In the genomic region with DNA sequence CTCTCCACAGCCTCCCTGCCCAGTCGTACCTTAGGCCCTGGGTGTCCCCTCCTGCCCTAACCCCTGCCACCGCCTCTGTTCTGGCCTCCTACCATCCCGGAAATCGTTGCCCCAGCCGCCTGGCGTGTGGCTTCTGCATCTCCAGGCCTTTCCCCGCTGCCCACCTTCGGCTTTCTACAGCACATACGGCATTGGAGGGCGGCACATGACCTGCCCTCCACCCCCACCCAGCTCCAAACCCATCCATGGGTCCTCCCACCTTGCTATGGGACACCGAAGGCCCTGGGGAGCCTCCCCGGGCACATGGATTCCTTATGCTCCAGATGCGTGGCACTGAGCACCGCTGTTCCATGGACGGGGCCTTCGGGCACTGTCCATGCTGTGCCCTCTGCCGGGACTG, we compare ENCODE assay signal across 10 cellular contexts. TPM values are rescaled to one million over a fixed set of nuclear protein-coding genes. Genes with fewer than 3 reads are reported as not detected.
DNase-seq lines count a peak whose midpoint lies in the region; ATAC-seq and TF ChIP-seq lines count a peak whose summit lies in the region.
"Had no signal": no experiment of that assay in that cellular context is flagged by ENCODE, and none has a peak within 500 bp of the region (broad histone marks: within the 10 kb centered on the region; RNA-seq: fewer than 3 reads in every experiment).

No MANE protein-coding gene starts in this region.

- no peak overlapping the region for H2AFZ ChIP-seq in ACC112 (ENCODE audit: low read length, unreplicated experiment)
- peak overlapping the region; percentile 84 for H2AFZ ChIP-seq in IMR-90 (replicated peaks; ENCODE audit: low read length, poor library complexity)
- no peak overlapping the region for H2AFZ ChIP-seq in osteoblast (ENCODE audit: low read length)

- ATAC-seq in IMR-90 (ENCODE audit: low read depth) = peak; percentile 5; the same call in 1 of the 2 replicates
- no peak for ATAC-seq in HG03439 (IDR thresholded peaks at IDR 0.05; ENCODE audit: unreplicated experiment)
- no peak for ATAC-seq in HG02840 (IDR thresholded peaks at IDR 0.05; ENCODE audit: low FRiP score, unreplicated experiment)

- H3K27me3 ChIP-seq in ACC112 (ENCODE audit: insufficient read depth, low read length) (no peaks in the 10 kb centered on the region), IMR-90 (ENCODE audit: control insufficient read depth, insufficient read depth, low read length) (no peaks in the 10 kb centered on the region; the same call in 1 of the 2 replicates), esophagus muscularis mucosa (peaks cover 0 to 25% (median 0%) of the 10 kb centered on the region in 4 donors), osteoblast (ENCODE audit: insufficient read depth, low read length) (no peaks in the 10 kb centered on the region)

- no peak overlapping the region for H2BK5ac ChIP-seq in IMR-90 (ENCODE audit: low read depth, low read length, poor library complexity, severe bottlenecking)

- H4K91ac ChIP-seq in IMR-90 (ENCODE audit: insufficient read depth, low read depth, low read length) = peak overlapping the region; percentile 47; the same call in 1 of the 2 replicates

- peaks cover 4% of the 10 kb centered on the region; the same call in 1 of the 2 replicates for H3K9me1 ChIP-seq in IMR-90 (ENCODE audit: insufficient read depth, low read length)

- TF ChIP-seq CTCF in IMR-90 (conservative IDR thresholded peaks at IDR 0.05; ENCODE audit: low read depth, low read length) = no peak
- no peak for TF ChIP-seq CTCF in esophagus muscularis mucosa (IDR thresholded peaks at IDR 0.05)
- no peak for TF ChIP-seq CTCF in osteoblast (IDR thresholded peaks at IDR 0.05; ENCODE audit: extremely low read depth, low read depth, low read length)

- H3K4me3 ChIP-seq in ACC112 (ENCODE audit: low read depth, low read length) (peak overlapping the region; percentile 72; the same call in 1 of the 2 replicates), IMR-90 (ENCODE audit: insufficient read depth, low read depth, low read length) (no peak overlapping the region), esophagus muscularis mucosa (peak overlapping the region; percentile 55 to 65 (median 58)), osteoblast (ENCODE audit: insufficient read depth, low read length) (peak overlapping the region; percentile 70)

- WGBS in IMR-90 (ENCODE audit: extremely low coverage in 2 of 2, insufficient read length in 1 of 2), 2 experiments = 86% methylated on average over 7 of the region's 17 CpGs; no CpG with 5 or more reads in 1 of the 2 experiments
- WGBS in esophagus muscularis mucosa = 87% methylated on average over 13 of the region's 17 CpGs

- H3K4me2 ChIP-seq in IMR-90 (ENCODE audit: low read depth, low read length) = peak overlapping the region; percentile 59; the same call in 1 of the 2 replicates
- H3K4me2 ChIP-seq in osteoblast (ENCODE audit: insufficient read depth, low read length) = peak overlapping the region; percentile 80

- no peak for TF ChIP-seq POLR2A in IMR-90 (IDR thresholded peaks at IDR 0.05; ENCODE audit: low read depth, low read length)
- TF ChIP-seq POLR2A in esophagus muscularis mucosa (IDR thresholded peaks at IDR 0.05; ENCODE audit: low read depth) = no peak

- H4K5ac ChIP-seq in IMR-90 (ENCODE audit: low read depth, low read length) = no peak overlapping the region

- no peak overlapping the region for H2BK15ac ChIP-seq in IMR-90 (ENCODE audit: low read depth, low read length)

- TF ChIP-seq RAD21 in IMR-90 (IDR thresholded peaks at IDR 0.05; ENCODE audit: low read length) = no peak

- BruUV-seq in IMR-90 (replicated peaks; lab: Mats Ljungman, UMichigan) = no TSS peak

- H3K9ac ChIP-seq in IMR-90 (ENCODE audit: low read depth, low read length) = no peak overlapping the region

- H3K27ac ChIP-seq in ACC112 (ENCODE audit: low read depth, low read length) = peak overlapping the region; percentile 20; the same call in 1 of the 2 replicates
- H3K27ac ChIP-seq in IMR-90 (ENCODE audit: insufficient read depth, low read length) = peak overlapping the region; percentile 25; the same call in 1 of the 2 replicates
- peak overlapping the region; percentile 73 to 84 (median 81) for H3K27ac ChIP-seq in esophagus muscularis mucosa (replicated peaks in 1 of 4)
- peak overlapping the region; percentile 33 for H3K27ac ChIP-seq in osteoblast (ENCODE audit: low read depth, low read length)
- H3K27ac ChIP-seq: C4-2B had no signal

- peak overlapping the region in 1 of 2 experiments; percentile 31; a peak in 1 of 4 replicates for H4K8ac ChIP-seq in IMR-90 (ENCODE audit: low read depth in 2 of 2, low read length in 2 of 2)

- POLR2A ChIA-PET in IMR-90 (lab: Charles Lee; ENCODE audit: unreplicated experiment) = no interaction called here

- H2BK20ac ChIP-seq in IMR-90 (ENCODE audit: low read depth, low read length) = no peak overlapping the region

- no peak for TF ChIP-seq EP300 in esophagus muscularis mucosa (IDR thresholded peaks at IDR 0.05)

- no peaks in the 10 kb centered on the region for H3K79me1 ChIP-seq in IMR-90 (ENCODE audit: low read depth in 1 of 2, low read length in 2 of 2)

- H3K36me3 ChIP-seq in ACC112 (ENCODE audit: insufficient read depth, low read length) (no peaks in the 10 kb centered on the region), IMR-90 (ENCODE audit: control insufficient read depth, insufficient read depth, low read length) (no peaks in the 10 kb centered on the region), esophagus muscularis mucosa (no peaks in the 10 kb centered on the region), osteoblast (ENCODE audit: insufficient read depth, low read length) (no peaks in the 10 kb centered on the region)

- CTCF ChIA-PET in IMR-90 (lab: Yijun Ruan, JAX) = no interaction called here

- H2AK5ac ChIP-seq in IMR-90 (ENCODE audit: low read depth, low read length) = peak overlapping the region; percentile 57

- H3K56ac ChIP-seq in IMR-90 (ENCODE audit: extremely low read depth, insufficient read depth, low read length) = no peak overlapping the region

- H2BK120ac ChIP-seq in IMR-90 (ENCODE audit: low read depth, low read length) = peak overlapping the region; percentile 55

- no peaks in the 10 kb centered on the region for H3K79me2 ChIP-seq in ACC112 (ENCODE audit: control insufficient read depth, insufficient read depth, low read length, unreplicated experiment)
- no peaks in the 10 kb centered on the region for H3K79me2 ChIP-seq in osteoblast (ENCODE audit: insufficient read depth, low read length)

- H3K9me3 ChIP-seq in IMR-90 (ENCODE audit: control insufficient read depth, insufficient read depth, low read length) (no peaks in the 10 kb centered on the region), esophagus muscularis mucosa (no peaks in the 10 kb centered on the region), osteoblast (ENCODE audit: low read depth, low read length) (no peaks in the 10 kb centered on the region)

- dilution Hi-C loops in IMR-90 (cut with HindIII; ENCODE audit: low sequenced_read_pairs, unreplicated experiment) = no loop called here

- in situ Hi-C loops in IMR-90 (cut with MboI; ENCODE audit: low sequenced_read_pairs) = no loop called here

- H2AK9ac ChIP-seq in IMR-90 (replicated peaks; ENCODE audit: low read depth, low read length, poor library complexity) = peak overlapping the region; percentile 20

- no peak overlapping the region for H3K18ac ChIP-seq in IMR-90 (ENCODE audit: low read depth, low read length)

- peak overlapping the region; percentile 60; the same call in 1 of the 2 replicates for H3K4ac ChIP-seq in IMR-90 (ENCODE audit: low read depth, low read length)

- H3K4me1 ChIP-seq in ACC112 (ENCODE audit: control insufficient read depth, insufficient read depth, low read length, unreplicated experiment) (peaks cover 10% of the 10 kb centered on the region), IMR-90 (ENCODE audit: control insufficient read depth, insufficient read depth, low read length) (peaks cover 6% of the 10 kb centered on the region; the same call in 1 of the 2 replicates), esophagus muscularis mucosa (peaks cover 0 to 22% (median 18%) of the 10 kb centered on the region in 4 donors), osteoblast (ENCODE audit: insufficient read depth, low read length) (peaks cover 14% of the 10 kb centered on the region)

- DNase-seq in IMR-90 (no peak), esophagus muscularis mucosa (ENCODE audit: extremely low spot score) (no peak), osteoblast (ENCODE audit: insufficient read length, low spot score, missing footprints) (no peak), iPS-NIHi7 (ENCODE audit: extremely low spot score) (no peak), amniotic stem cell (lab: John Stamatoyannopoulos, UW) (no peak)
- DNase-seq: NCI-H146 had no signal

- H3K14ac ChIP-seq in IMR-90 (replicated peaks; ENCODE audit: low read depth, low read length) = no peak overlapping the region

- intact Hi-C loops in IMR-90 (cut with micrococcal nuclease) = loop anchor here (2.0 kb wide), 1 partner anchor 69 kb away; no protein-coding TSS in a partner anchor
- intact Hi-C loops in esophagus muscularis mucosa (cut with DNase I) = no loop called here

- H3K23ac ChIP-seq in IMR-90 (ENCODE audit: low read depth, low read length) = no peak overlapping the region

- H4K20me1 ChIP-seq in IMR-90 (ENCODE audit: insufficient read depth, low read length) (no peaks in the 10 kb centered on the region), osteoblast (ENCODE audit: insufficient read depth, low read length) (no peaks in the 10 kb centered on the region)

TF ChIP-seq in IMR-90, 13 proteins besides CTCF, POLR2A, EP300 and RAD21:
- TF ChIP-seq, protein P1, sequence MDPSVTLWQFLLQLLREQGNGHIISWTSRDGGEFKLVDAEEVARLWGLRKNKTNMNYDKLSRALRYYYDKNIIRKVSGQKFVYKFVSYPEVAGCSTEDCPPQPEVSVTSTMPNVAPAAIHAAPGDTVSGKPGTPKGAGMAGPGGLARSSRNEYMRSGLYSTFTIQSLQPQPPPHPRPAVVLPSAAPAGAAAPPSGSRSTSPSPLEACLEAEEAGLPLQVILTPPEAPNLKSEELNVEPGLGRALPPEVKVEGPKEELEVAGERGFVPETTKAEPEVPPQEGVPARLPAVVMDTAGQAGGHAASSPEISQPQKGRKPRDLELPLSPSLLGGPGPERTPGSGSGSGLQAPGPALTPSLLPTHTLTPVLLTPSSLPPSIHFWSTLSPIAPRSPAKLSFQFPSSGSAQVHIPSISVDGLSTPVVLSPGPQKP (IDR thresholded peaks at IDR 0.05; ENCODE audit: borderline replicate concordance, low read depth, low read length) = no peak

RNA-seq across cellular contexts. Expression of a gene that starts 32.0 kb away (rescaled TPM):
- under 0.01 TPM in 1 of 2 replicates, not detected in the other for total RNA-seq in IMR-90 (2012; rRNA removed)
- polyA plus RNA-seq in IMR-90 (2012; rRNA removed) = 0.15 and 0.22 TPM in 2 replicates
- polyA plus RNA-seq in IMR-90 (2012; cell fraction: cytosol; rRNA removed) = 0.11 TPM in 1 of 2 replicates, not detected in the other
- polyA plus RNA-seq in IMR-90 (2012; cell fraction: nucleus; rRNA removed; ENCODE audit: low replicate concordance) = 0.65 and 0.67 TPM in 2 replicates
- under 1 TPM in 3 of 4 donors, not detected in 1; 0.66 to 0.91 (median 0.86) TPM for total RNA-seq in esophagus muscularis mucosa
- under 0.01 and 0.29 TPM in 2 replicates for total RNA-seq in osteoblast

Comparison
In these comparisons a context has a peak if more than half of its experiments do, and no peak if none do; other contexts are left out.
1. H3K27ac ChIP-seq: peak in every context shown above with its lines; median percentile 81 in esophagus muscularis mucosa; 33 in osteoblast; 25 in IMR-90; 20 in ACC112.